In genomic region chr11:64224151-64224890, GRCh38 we compare ENCODE assay signal across 8 cellular contexts. TPM values are rescaled to one million over a fixed set of nuclear protein-coding genes. Genes with fewer than 3 reads are reported as not detected.
DNase-seq lines count a peak whose midpoint lies in the region; ATAC-seq and TF ChIP-seq lines count a peak whose summit lies in the region.
"Had no signal": no experiment of that assay in that cellular context is flagged by ENCODE, and none has a peak within 500 bp of the region (broad histone marks: within the 10 kb centered on the region; RNA-seq: fewer than 3 reads in every experiment).

No MANE protein-coding gene starts in this region.

- no peak overlapping the region for H2BK5ac ChIP-seq in trophoblast cell (ENCODE audit: low read depth, low read length, poor library complexity)

- ATAC-seq in central memory CD8-positive, alpha-beta T cell (replicated peaks; ENCODE audit: extremely low read depth, poor library complexity, severe bottlenecking), result no peak
- ATAC-seq in HG02870 (IDR thresholded peaks at IDR 0.05; ENCODE audit: unreplicated experiment), result no peak

- no peak overlapping the region for H2BK12ac ChIP-seq in trophoblast cell (ENCODE audit: low read length)

- H2AFZ ChIP-seq in trophoblast cell (ENCODE audit: insufficient read depth, low read length, poor library complexity), result no peak overlapping the region

- no CpG with 5 or more reads among the region's 17 CpGs for WGBS in trophoblast cell (ENCODE audit: extremely low coverage, insufficient coverage, insufficient read length)

- no peak overlapping the region for H3K27ac Mint-ChIP-seq in central memory CD8-positive, alpha-beta T cell (ENCODE audit: low read depth)

- no peak overlapping the region for H2AK5ac ChIP-seq in trophoblast cell (ENCODE audit: low read length)

- no peak overlapping the region for H4K8ac ChIP-seq in trophoblast cell (ENCODE audit: low read depth, low read length)

- H3K27ac ChIP-seq in trophoblast cell (ENCODE audit: low read depth, low read length), result no peak overlapping the region

- no peak overlapping the region for H3K18ac ChIP-seq in trophoblast cell (ENCODE audit: low read length)

- H3K36me3 ChIP-seq in GM06990 (ENCODE audit: control insufficient read depth, insufficient read depth, low read length), result peaks cover 34% of the 10 kb centered on the region
- H3K36me3 ChIP-seq in trophoblast cell (ENCODE audit: control insufficient read depth in 1 of 2, insufficient read depth in 2 of 2, low read length in 2 of 2), result peaks cover 31 to 33% of the 10 kb centered on the region in 2 experiments

- H3K36me3 Mint-ChIP-seq in central memory CD8-positive, alpha-beta T cell (ENCODE audit: insufficient read depth), result peaks cover 25% of the 10 kb centered on the region

- peaks cover 15 to 20% of the 10 kb centered on the region in 2 experiments for H3K4me1 ChIP-seq in trophoblast cell (ENCODE audit: control insufficient read depth in 1 of 2, insufficient read depth in 2 of 2, low read length in 2 of 2)

- H3K14ac ChIP-seq in trophoblast cell (ENCODE audit: low read length), result no peak overlapping the region

- DNase-seq in GM06990 (ENCODE audit: extremely low read depth, insufficient read length) (no peak), NCI-H226 (peak; percentile 44), trophoblast cell (peak in 1 of 2 donors; percentile 43), DMS114 treated with DMSO at 0.1 percent for 48 hours (lab: John Stamatoyannopoulos, UW; ENCODE audit: unreplicated experiment) (no peak), NCI-H526 (lab: John Stamatoyannopoulos, UW) (no peak)
- DNase-seq in central memory CD8-positive, alpha-beta T cell (ENCODE audit: low spot score in 2 of 2), result no peak
- DNase-seq: HFFc6 had no signal

- H3K79me1 ChIP-seq in trophoblast cell (ENCODE audit: low read length), result peaks cover 15% of the 10 kb centered on the region

- no peak overlapping the region for H3K9ac ChIP-seq in trophoblast cell (ENCODE audit: low read length)

- no peak overlapping the region for H3K23ac ChIP-seq in trophoblast cell (ENCODE audit: low read length)

- H3K27me3 Mint-ChIP-seq in central memory CD8-positive, alpha-beta T cell, result no peaks in the 10 kb centered on the region

- H3K9me3 ChIP-seq in trophoblast cell (ENCODE audit: insufficient read depth, low read depth, low read length), result peaks cover 5% of the 10 kb centered on the region

- peak overlapping the region; percentile 88 for H3K4me3 Mint-ChIP-seq in central memory CD8-positive, alpha-beta T cell

- peaks cover 27% of the 10 kb centered on the region for H3K4me1 Mint-ChIP-seq in central memory CD8-positive, alpha-beta T cell

- no peaks in the 10 kb centered on the region for H3K9me3 Mint-ChIP-seq in central memory CD8-positive, alpha-beta T cell
- H3K9me3 Mint-ChIP-seq: HFFc6 had no signal

- no peak overlapping the region for H4K91ac ChIP-seq in trophoblast cell (ENCODE audit: low read depth, low read length)

- H2BK120ac ChIP-seq in trophoblast cell (ENCODE audit: insufficient read depth, low read length, poor library complexity), result no peak overlapping the region

- H4K12ac ChIP-seq in trophoblast cell (ENCODE audit: low read depth, low read length), result peak overlapping the region; percentile 13

- no peaks in the 10 kb centered on the region for H3K27me3 ChIP-seq in GM06990 (replicated peaks; ENCODE audit: control insufficient read depth, insufficient read depth, low read length)
- no peaks in the 10 kb centered on the region for H3K27me3 ChIP-seq in trophoblast cell (ENCODE audit: insufficient read depth, low read length)

- H3K79me2 ChIP-seq in trophoblast cell (ENCODE audit: control insufficient read depth, insufficient read depth, low read length, poor library complexity), result peaks cover 12% of the 10 kb centered on the region

- no peak for TF ChIP-seq CTCF in GM06990 (IDR thresholded peaks at IDR 0.05; ENCODE audit: insufficient read depth, low read length, poor library complexity, severe bottlenecking)

- H3K4me2 ChIP-seq in trophoblast cell (ENCODE audit: low read length), result no peak overlapping the region

- H3K4me3 ChIP-seq in GM06990 (replicated peaks; ENCODE audit: low read depth, low read length) (peak overlapping the region; percentile 94), trophoblast cell (ENCODE audit: low read depth, low read length) (no peak overlapping the region)

- H3K4ac ChIP-seq in trophoblast cell (ENCODE audit: low read depth, low read length), result no peak overlapping the region

RNA-seq across cellular contexts. Expression of gene TRPT1, which starts 1.7 kb away (rescaled TPM):
- 49.3 and 50.0 TPM in 2 replicates for polyA plus RNA-seq in trophoblast cell (2013)

RNA-seq across cellular contexts. Expression of gene NUDT22, which starts 1.8 kb away (rescaled TPM):
- polyA plus RNA-seq in trophoblast cell (2013), result 49.2 and 52.1 TPM in 2 replicates

RNA-seq across cellular contexts. Expression of gene DNAJC4, which starts 6.0 kb away (rescaled TPM):
- polyA plus RNA-seq in trophoblast cell (2013), result 32.7 and 35.1 TPM in 2 replicates

RNA-seq across cellular contexts. Expression of gene VEGFB, which starts 10.1 kb away (rescaled TPM):
- 76.2 and 77.7 TPM in 2 replicates for polyA plus RNA-seq in trophoblast cell (2013)

RNA-seq across cellular contexts. Expression of gene FKBP2, which starts 16.6 kb away (rescaled TPM):
- polyA plus RNA-seq in trophoblast cell (2013), result 78.2 and 80.2 TPM in 2 replicates
